1 cellular context compared by ENCODE assay signal in genomic region chr9:127180457-127181314, GRCh38.
A peak's percentile ranks its signal among the peaks of the same experiment; 100 is the strongest.
TF ChIP-seq lines count a peak whose summit lies in the region.

No MANE protein-coding gene starts in this region.

TF ChIP-seq in K562, 482 proteins besides CTCF, POLR2A, EP300 and RAD21 (continued from another document):
- no peak for TF ChIP-seq CEBPG (CRISPR knock-in tag; IDR thresholded peaks at IDR 0.05)
- TF ChIP-seq CEBPG (tag; conservative IDR thresholded peaks at IDR 0.05 in 1 of 2, IDR thresholded peaks at IDR 0.05 in 1 of 2), result peak in 1 of 2 experiments; percentile 74; a peak in 3 of 4 replicates
- no peak for TF ChIP-seq SP1 (CRISPR knock-in tag; IDR thresholded peaks at IDR 0.05)
- no peak for TF ChIP-seq E2F1 (CRISPR knock-in tag; IDR thresholded peaks at IDR 0.05)
TF ChIP-seq in K562: peak in this region for 2.
